10 cellular contexts compared by ENCODE assay signal in genomic region chr7:134645478-134645877, GRCh38. TPM values are rescaled to one million over a fixed set of nuclear protein-coding genes. Genes with fewer than 3 reads are reported as not detected.
A peak's percentile ranks its signal among the peaks of the same experiment; 100 is the strongest.
DNase-seq lines count a peak whose midpoint lies in the region; ATAC-seq and TF ChIP-seq lines count a peak whose summit lies in the region.
"Had no signal": no experiment of that assay in that cellular context is flagged by ENCODE, and none has a peak within 500 bp of the region (broad histone marks: within the 10 kb centered on the region; RNA-seq: fewer than 3 reads in every experiment).

No MANE protein-coding gene starts in this region.

- H3K27ac Mint-ChIP-seq in Caco-2 (ENCODE audit: unreplicated experiment), result no peak overlapping the region
- H3K27ac Mint-ChIP-seq: IgD-negative memory B cell had no signal

- H3K4me1 Mint-ChIP-seq in Caco-2 (ENCODE audit: low read depth, unreplicated experiment), result peaks cover 4% of the 10 kb centered on the region

- no peak for TF ChIP-seq POLR2A in Peyer's patch (IDR thresholded peaks at IDR 0.05)

- H3K36me3 ChIP-seq in Caco-2 (ENCODE audit: control insufficient read depth, insufficient read depth, low read length), result no peaks in the 10 kb centered on the region
- no peaks in the 10 kb centered on the region for H3K36me3 ChIP-seq in Peyer's patch

- CTCF ChIA-PET in Caco-2 (lab: Charles Lee), result interaction anchor here (1.1 kb wide), 1 partner anchor 10 kb away, joined by 3 read pairs; no protein-coding TSS in a partner anchor

- peak overlapping the region; percentile 69 to 85 (median 80) for H3K27ac ChIP-seq in Peyer's patch

- H3K9me3 Mint-ChIP-seq in Caco-2 (ENCODE audit: unreplicated experiment), result peaks cover 15% of the 10 kb centered on the region
- H3K9me3 Mint-ChIP-seq: neural crest cell had no signal

- no peak overlapping the region for H3K4me3 Mint-ChIP-seq in Caco-2 (ENCODE audit: unreplicated experiment)
- H3K4me3 Mint-ChIP-seq: IgD-negative memory B cell, neural crest cell had no signal

- BruUV-seq in Caco-2 (replicated peaks; lab: Mats Ljungman, UMichigan), result no TSS peak

- intact Hi-C loops in Caco-2 (cut with micrococcal nuclease; ENCODE audit: unreplicated experiment), result loop anchor here (5.0 kb wide), 1 partner anchor 527 kb away; the partner anchor contains the start of gene CYREN

- POLR2A ChIA-PET in Caco-2 (lab: Charles Lee), result no interaction called here

- peak overlapping the region; percentile 61 for H3K4me3 ChIP-seq in Caco-2 (ENCODE audit: low read depth, low read length)
- peak overlapping the region; percentile 55 to 77 (median 63) for H3K4me3 ChIP-seq in Peyer's patch
- H3K4me3 ChIP-seq in fibroblast of the aortic adventitia (ENCODE audit: low read depth, low read length), result peak overlapping the region; percentile 74
- H3K4me3 ChIP-seq in retinal pigment epithelial cell (ENCODE audit: low read length), result peak overlapping the region; percentile 96

- H3K9me3 ChIP-seq in Caco-2 (no peaks in the 10 kb centered on the region), Peyer's patch (no peaks in the 10 kb centered on the region)

- no peaks in the 10 kb centered on the region for H3K36me3 Mint-ChIP-seq in Caco-2 (ENCODE audit: insufficient read depth, unreplicated experiment)

- H3K27me3 Mint-ChIP-seq in Caco-2 (ENCODE audit: insufficient read depth, unreplicated experiment), result peaks cover 4% of the 10 kb centered on the region
- H3K27me3 Mint-ChIP-seq: IgD-negative memory B cell had no signal

- H3K4me1 ChIP-seq in Caco-2 (0 out of 2 replicates have a peak, but pooled peaks cover 4% of the 10 kb centered on the region), Peyer's patch (peaks cover 0 to 14% (median 2%) of the 10 kb centered on the region in 4 donors)

- no peak for DNase-seq in Caco-2
- DNase-seq in Peyer's patch, result no peak
- DNase-seq in fibroblast of the aortic adventitia (ENCODE audit: low read depth), result no peak
- DNase-seq in retinal pigment epithelial cell (ENCODE audit: low read depth), result no peak
- no peak for DNase-seq in C1 segment of cervical spinal cord (lab: John Stamatoyannopoulos, UW)
- DNase-seq in mucosa of gallbladder (ENCODE audit: low spot score), result no peak
- DNase-seq in KG1 (lab: John Stamatoyannopoulos, UW), result no peak

- H3K27me3 ChIP-seq in Caco-2 (replicated peaks; ENCODE audit: control insufficient read depth, insufficient read depth, low read length), result no peaks in the 10 kb centered on the region
- H3K27me3 ChIP-seq in Peyer's patch, result no peaks in the 10 kb centered on the region

- TF ChIP-seq CTCF in Caco-2 (IDR thresholded peaks at IDR 0.05; ENCODE audit: insufficient read depth in 1 of 2, low read depth in 1 of 2, low read length in 1 of 2, severe bottlenecking in 1 of 2, unreplicated experiment in 1 of 2), result no peak
- TF ChIP-seq CTCF in Peyer's patch (IDR thresholded peaks at IDR 0.05), result no peak
- no peak for TF ChIP-seq CTCF in fibroblast of the aortic adventitia (IDR thresholded peaks at IDR 0.05; ENCODE audit: insufficient read depth, low read length)
- no peak for TF ChIP-seq CTCF in retinal pigment epithelial cell (conservative IDR thresholded peaks at IDR 0.05; ENCODE audit: low read depth, low read length)

- ATAC-seq in GM21390 (IDR thresholded peaks at IDR 0.05; ENCODE audit: unreplicated experiment), result no peak

RNA-seq across cellular contexts. Expression of gene BPGM, which starts 1.2 kb away (rescaled TPM):
- total RNA-seq in Caco-2 (2022) (7.2 and 8.1 TPM in 2 replicates), Peyer's patch (1 to 10 TPM; 5.3 to 9.2 (median 6.6) TPM), fibroblast of the aortic adventitia (ENCODE audit: low replicate concordance) (20.0 and 52.4 TPM in 2 replicates), mucosa of gallbladder (12.7 TPM)
